Comparison of ENCODE assay signal across 28 cellular contexts in genomic region chr16:6345090-6345489, GRCh38.
DNase-seq lines count a peak whose midpoint lies in the region; ATAC-seq and TF ChIP-seq lines count a peak whose summit lies in the region.
"Had no signal": no experiment of that assay in that cellular context is flagged by ENCODE, and none has a peak within 500 bp of the region (broad histone marks: within the 10 kb centered on the region; RNA-seq: fewer than 3 reads in every experiment).

No MANE protein-coding gene starts in this region.

- TF ChIP-seq CTCF in PC-9 (conservative IDR thresholded peaks at IDR 0.05) = peak; percentile 41; the same call in 1 of the 2 replicates

- BruUV-seq in PC-9 (replicated peaks; lab: Mats Ljungman, UMichigan) = no TSS peak

- no peaks in the 10 kb centered on the region for H3K9me2 ChIP-seq in PC-9 (ENCODE audit: insufficient read depth)

- no peak overlapping the region for H3K27ac ChIP-seq in PC-9
- peak overlapping the region; percentile 54 for H3K27ac ChIP-seq in iPS-20b (ENCODE audit: low read length)
- H3K27ac ChIP-seq: colonic mucosa, ovary, Peyer's patch, upper lobe of left lung had no signal

- H2AFZ ChIP-seq in PC-9 = no peak overlapping the region

- H3K9me3 ChIP-seq in PC-9 (ENCODE audit: insufficient read depth, low read depth) (no peaks in the 10 kb centered on the region), iPS-20b (ENCODE audit: insufficient read depth, low read depth, low read length) (peaks cover 13% of the 10 kb centered on the region; the same call in 1 of the 2 replicates)
- H3K9me3 ChIP-seq: colonic mucosa, ovary, Peyer's patch had no signal

- no peak for ATAC-seq in GM21619 (IDR thresholded peaks at IDR 0.05; ENCODE audit: unreplicated experiment)
- ATAC-seq in HG02981 (IDR thresholded peaks at IDR 0.05; ENCODE audit: unreplicated experiment) = no peak
- ATAC-seq: activated naive CD4-positive, alpha-beta T cell treated with anti-CD3 and anti-CD28 coated beads, Interleukin-2, amount 50 U/mL, for 72 hours; CD8-positive, alpha-beta T cell; natural killer cell; stimulated activated memory B cell treated with anti-CD40 and anti-IgM and Interleukin-4, amounts not matched to agents 10 μg/mL and 1 μg/mL and 100 μg/mL, for 72 hours had no signal

- CTCF ChIA-PET in PC-9 (lab: Charles Lee) = no interaction called here

- H3K4me1 ChIP-seq in PC-9 (replicated peaks; ENCODE audit: insufficient read depth) (no peaks in the 10 kb centered on the region), iPS-20b (ENCODE audit: insufficient read depth, low read length) (peaks cover 29% of the 10 kb centered on the region)
- H3K4me1 ChIP-seq: colonic mucosa, Peyer's patch, upper lobe of left lung had no signal

- H3K36me3 ChIP-seq in PC-9 (ENCODE audit: low read depth) (no peaks in the 10 kb centered on the region), iPS-20b (ENCODE audit: insufficient read depth, low read depth, low read length) (no peaks in the 10 kb centered on the region)
- H3K36me3 ChIP-seq: colonic mucosa, ovary, Peyer's patch, upper lobe of left lung had no signal

- H4K20me1 ChIP-seq in PC-9 (ENCODE audit: insufficient read depth) = no peaks in the 10 kb centered on the region

- POLR2A ChIA-PET in PC-9 (lab: Charles Lee; ENCODE audit: unreplicated experiment) = no interaction called here

- intact Hi-C loops in PC-9 (cut with micrococcal nuclease; ENCODE audit: unreplicated experiment) = no loop called here

- no peak overlapping the region for H3K4me2 ChIP-seq in PC-9

- DNase-seq in NCI-H82 (lab: John Stamatoyannopoulos, UW) = peak; percentile 13
- DNase-seq in NCI-H82 treated with DMSO at 0.1 percent for 48 hours (lab: John Stamatoyannopoulos, UW; ENCODE audit: unreplicated experiment) = no peak
- DNase-seq in PC-9 = no peak
- DNase-seq in NCI-H1417 (lab: John Stamatoyannopoulos, UW) = no peak
- DNase-seq in DMS53 treated with DMSO at 0.1 percent for 48 hours (lab: John Stamatoyannopoulos, UW; ENCODE audit: unreplicated experiment) = no peak
- DNase-seq: activated CD4-positive, alpha-beta T cell treated with anti-CD3 and anti-CD28 coated beads, Interleukin-2, amount 10 ng/mL, durations not matched to agents 7 days and 5 days; AML-193; CD8-positive, alpha-beta T cell; colonic mucosa; DMS 273 treated with DMSO at 0.1 percent for 48 hours; effector CD4-positive, alpha-beta T cell; hippocampal formation; natural killer cell; NCI-H1048; NCI-H1694 treated with DMSO at 0.1 percent for 48 hours; NCI-H446 treated with DMSO at 0.1 percent for 48 hours; NK-92 treated with Interleukin-12 subunit alpha and Interleukin-12 subunit beta, amount 100 ng/mL, for 24 hours; ovary; Peyer's patch; SHP77 treated with DMSO at 0.1 percent for 48 hours; substantia nigra; T1000; upper lobe of left lung had no signal

- peak overlapping the region; percentile 36; the same call in 1 of the 2 replicates for H3K9ac ChIP-seq in iPS-20b (ENCODE audit: low read depth, low read length)

- H3K27me3 ChIP-seq in PC-9 (ENCODE audit: insufficient read depth, low read depth) (peaks cover 18% of the 10 kb centered on the region; the same call in 1 of the 2 replicates), iPS-20b (ENCODE audit: insufficient read depth, low read length) (no peaks in the 10 kb centered on the region)
- H3K27me3 ChIP-seq: colonic mucosa, ovary, Peyer's patch, upper lobe of left lung had no signal

- H3F3A ChIP-seq in PC-9 (ENCODE audit: insufficient read depth, low read depth) = no peaks in the 10 kb centered on the region

- no peaks in the 10 kb centered on the region for H3K79me2 ChIP-seq in PC-9 (ENCODE audit: low read depth)

- H3K4me3 ChIP-seq in PC-9 = no peak overlapping the region
- no peak overlapping the region for H3K4me3 ChIP-seq in iPS-20b (ENCODE audit: low read length)
- H3K4me3 ChIP-seq: colonic mucosa, ovary, Peyer's patch, upper lobe of left lung had no signal
